In genomic region chr7:129828989-129829676, GRCh38 we compare ENCODE assay signal across 9 cellular contexts.
A peak's percentile ranks its signal among the peaks of the same experiment; 100 is the strongest.
DNase-seq lines count a peak whose midpoint lies in the region; ATAC-seq and TF ChIP-seq lines count a peak whose summit lies in the region.
"Had no signal": no experiment of that assay in that cellular context is flagged by ENCODE, and none has a peak within 500 bp of the region (broad histone marks: within the 10 kb centered on the region; RNA-seq: fewer than 3 reads in every experiment).

No MANE protein-coding gene starts in this region.

- H3K4me2 ChIP-seq in GM23248 (ENCODE audit: unreplicated experiment), result no peak overlapping the region

- H4K20me1 ChIP-seq in GM23248 (ENCODE audit: insufficient read depth), result no peaks in the 10 kb centered on the region

- H3K27me3 ChIP-seq in GM23248 (replicated peaks; ENCODE audit: insufficient read depth) (no peaks in the 10 kb centered on the region), psoas muscle (ENCODE audit: insufficient read depth in 3 of 3, low read length in 2 of 3) (no peaks in the 10 kb centered on the region)
- no peaks in the 10 kb centered on the region for H3K27me3 ChIP-seq in naive thymus-derived CD4-positive, alpha-beta T cell (ENCODE audit: control insufficient read depth in 2 of 2, insufficient read depth in 2 of 2, low read length in 2 of 2)
- H3K27me3 ChIP-seq: brain microvascular endothelial cell had no signal

- H3K9ac ChIP-seq in GM23248, result no peak overlapping the region

- no peaks in the 10 kb centered on the region for H3K9me3 ChIP-seq in GM23248 (ENCODE audit: low read depth)
- H3K9me3 ChIP-seq in naive thymus-derived CD4-positive, alpha-beta T cell (ENCODE audit: control insufficient read depth in 2 of 3, low read length in 3 of 3), result no peaks in the 10 kb centered on the region
- no peaks in the 10 kb centered on the region for H3K9me3 ChIP-seq in psoas muscle

- no peak overlapping the region for H3K4me3 Mint-ChIP-seq in activated T-helper 2 cell treated with anti-CD3 and anti-CD28 coated beads, Interferon-gamma antibody, Interleukin-2, Interleukin-4, amounts not matched to agents 10 μg/mL and 5 μg/mL and 100 μg/mL, durations not matched to agents 14 hours and 24 hours and 36 hours (ENCODE audit: low read depth)
- peak overlapping the region in 1 of 10 donors; percentile 53 for H3K4me3 Mint-ChIP-seq in naive thymus-derived CD4-positive, alpha-beta T cell

- no peak for TF ChIP-seq CTCF in psoas muscle (IDR thresholded peaks at IDR 0.05)

- peaks cover 14% of the 10 kb centered on the region for H3K4me1 Mint-ChIP-seq in activated T-helper 2 cell treated with anti-CD3 and anti-CD28 coated beads, Interferon-gamma antibody, Interleukin-2, Interleukin-4, amounts not matched to agents 10 μg/mL and 5 μg/mL and 100 μg/mL, durations not matched to agents 14 hours and 24 hours and 36 hours (ENCODE audit: low read depth)
- peaks cover 12 to 25% (median 19%) of the 10 kb centered on the region in 7 donors for H3K4me1 Mint-ChIP-seq in naive thymus-derived CD4-positive, alpha-beta T cell

- 86 to 88% methylated on average over 11 to 12 of the region's 12 CpGs for WGBS in GM23248 (ENCODE audit: low coverage in 1 of 2, low lambda C conversion rate in 2 of 2, missing lambda C conversion rate in 2 of 2), 2 experiments
- WGBS in psoas muscle, 3 donors, result 68 to 86% (median 73%) methylated on average over 12 of the region's 12 CpGs

- H3K4me3 ChIP-seq in GM23248 (no peak overlapping the region), psoas muscle (no peak overlapping the region)
- H3K4me3 ChIP-seq in naive thymus-derived CD4-positive, alpha-beta T cell (ENCODE audit: low read length), result no peak overlapping the region

- intact Hi-C loops in activated T-helper 2 cell treated with anti-CD3 and anti-CD28 coated beads, Interferon-gamma antibody, Interleukin-2, Interleukin-4, amounts not matched to agents 10 μg/mL and 5 μg/mL and 100 μg/mL, durations not matched to agents 14 hours and 24 hours and 36 hours (cut with micrococcal nuclease), result loop anchor here (1.0 to 5.0 kb wide), 3 partner anchors 167 to 486 kb away; partner anchors contain the start of gene NRF1
- intact Hi-C loops in naive thymus-derived CD4-positive, alpha-beta T cell (cut with micrococcal nuclease), result loop anchor here (10.0 kb wide), 4 partner anchors 104 to 1006 kb away; partner anchors contain the start of genes AHCYL2 (in 1 of the 2) and SMKR1 (in 1 of the 2)
- intact Hi-C loops in psoas muscle (cut with DNase I), result loop anchor here (5.0 to 10.0 kb wide), 7 partner anchors 87 to 484 kb away; partner anchors contain the start of genes NRF1 (in 1 of the 2) and UBE2H (in 1 of the 2)

- no peaks in the 10 kb centered on the region for H3K79me2 ChIP-seq in GM23248 (ENCODE audit: insufficient read depth)

- no peaks in the 10 kb centered on the region for H3K9me2 ChIP-seq in GM23248 (ENCODE audit: insufficient read depth)

- H3K27ac ChIP-seq in GM23248 (peak overlapping the region; percentile 83), psoas muscle (no peak overlapping the region)
- H3K27ac ChIP-seq in naive thymus-derived CD4-positive, alpha-beta T cell (ENCODE audit: low read depth, low read length), result no peak overlapping the region
- H3K27ac ChIP-seq: brain microvascular endothelial cell had no signal

- ATAC-seq in naive thymus-derived CD4-positive, alpha-beta T cell, result peak; percentile 1
- ATAC-seq in psoas muscle, result no peak
- ATAC-seq in HG02870 (IDR thresholded peaks at IDR 0.05; ENCODE audit: unreplicated experiment), result no peak
- no peak for ATAC-seq in GM21717 (IDR thresholded peaks at IDR 0.05; ENCODE audit: unreplicated experiment)

- H3K9me3 Mint-ChIP-seq in activated T-helper 2 cell treated with anti-CD3 and anti-CD28 coated beads, Interferon-gamma antibody, Interleukin-2, Interleukin-4, amounts not matched to agents 10 μg/mL and 5 μg/mL and 100 μg/mL, durations not matched to agents 14 hours and 24 hours and 36 hours, result no peaks in the 10 kb centered on the region
- no peaks in the 10 kb centered on the region for H3K9me3 Mint-ChIP-seq in naive thymus-derived CD4-positive, alpha-beta T cell

- no peaks in the 10 kb centered on the region for H3K36me3 Mint-ChIP-seq in activated T-helper 2 cell treated with anti-CD3 and anti-CD28 coated beads, Interferon-gamma antibody, Interleukin-2, Interleukin-4, amounts not matched to agents 10 μg/mL and 5 μg/mL and 100 μg/mL, durations not matched to agents 14 hours and 24 hours and 36 hours (ENCODE audit: low read depth)
- peaks cover 0 to 19% (median 3%) of the 10 kb centered on the region in 5 donors for H3K36me3 Mint-ChIP-seq in naive thymus-derived CD4-positive, alpha-beta T cell

- DNase-seq in GM23248, result peak; percentile 41
- DNase-seq in NCI-H128 (lab: John Stamatoyannopoulos, UW; ENCODE audit: unreplicated experiment), result peak; percentile 23
- DNase-seq in activated T-helper 2 cell treated with anti-CD3 and anti-CD28 coated beads, Interferon-gamma antibody, Interleukin-2, Interleukin-4, amounts not matched to agents 10 μg/mL and 5 μg/mL and 100 μg/mL, durations not matched to agents 14 hours and 24 hours and 36 hours (ENCODE audit: low spot score), result peak; percentile 22
- DNase-seq in naive thymus-derived CD4-positive, alpha-beta T cell, result no peak
- DNase-seq in activated gamma-delta T cell (lab: John Stamatoyannopoulos, UW), result no peak
- no peak for DNase-seq in psoas muscle

- no peaks in the 10 kb centered on the region for H3K27me3 Mint-ChIP-seq in activated T-helper 2 cell treated with anti-CD3 and anti-CD28 coated beads, Interferon-gamma antibody, Interleukin-2, Interleukin-4, amounts not matched to agents 10 μg/mL and 5 μg/mL and 100 μg/mL, durations not matched to agents 14 hours and 24 hours and 36 hours (ENCODE audit: low read depth)
- H3K27me3 Mint-ChIP-seq in naive thymus-derived CD4-positive, alpha-beta T cell, result no peaks in the 10 kb centered on the region

- peaks cover 24% of the 10 kb centered on the region for H3F3A ChIP-seq in GM23248 (ENCODE audit: insufficient read depth)

- 0 out of 2 replicates have a peak, but pooled peaks cover 2% of the 10 kb centered on the region for H3K36me3 ChIP-seq in GM23248 (ENCODE audit: low read depth)
- H3K36me3 ChIP-seq in naive thymus-derived CD4-positive, alpha-beta T cell (ENCODE audit: control insufficient read depth in 2 of 3, insufficient read depth in 3 of 3, low read length in 3 of 3), result no peaks in the 10 kb centered on the region
- peaks cover 3 to 20% of the 10 kb centered on the region in 2 donors for H3K36me3 ChIP-seq in psoas muscle (ENCODE audit: insufficient read depth in 1 of 2, low read depth in 1 of 2)

- H2AFZ ChIP-seq in GM23248, result no peak overlapping the region

- in situ Hi-C loops in GM23248 (cut with MboI), result loop anchor here (10.0 kb wide), 1 partner anchor 164 kb away; no protein-coding TSS in a partner anchor

- H3K4me1 ChIP-seq in GM23248 (ENCODE audit: insufficient read depth) (peaks cover 27% of the 10 kb centered on the region), psoas muscle (peaks cover 35% of the 10 kb centered on the region)
- no peaks in the 10 kb centered on the region for H3K4me1 ChIP-seq in naive thymus-derived CD4-positive, alpha-beta T cell (ENCODE audit: control insufficient read depth in 2 of 2, insufficient read depth in 2 of 2, low read length in 2 of 2)

- POLR2A ChIA-PET in naive thymus-derived CD4-positive, alpha-beta T cell (lab: Charles Lee), result interaction anchor here (1.0 kb wide), 1 partner anchor 122 kb away, joined by 3 read pairs; no protein-coding TSS in a partner anchor

- H3K27ac Mint-ChIP-seq in activated T-helper 2 cell treated with anti-CD3 and anti-CD28 coated beads, Interferon-gamma antibody, Interleukin-2, Interleukin-4, amounts not matched to agents 10 μg/mL and 5 μg/mL and 100 μg/mL, durations not matched to agents 14 hours and 24 hours and 36 hours, result no peak overlapping the region
- peak overlapping the region in 2 of 9 donors; percentile 38 to 65 for H3K27ac Mint-ChIP-seq in naive thymus-derived CD4-positive, alpha-beta T cell

- CTCF ChIA-PET in naive thymus-derived CD4-positive, alpha-beta T cell (lab: Charles Lee), result interaction anchor here (0.8 to 2.6 kb wide), 7 partner anchors 9 to 184 kb away, joined by 3 to 12 read pairs (median 7); no protein-coding TSS in a partner anchor

Comparison
In these comparisons a context has a peak if more than half of its experiments do, and no peak if none do; other contexts are left out.
1. DNase-seq: peak in GM23248 (single experiment), NCI-H128 (single experiment) and activated T-helper 2 cell treated with anti-CD3 and anti-CD28 coated beads, Interferon-gamma antibody, Interleukin-2, Interleukin-4, amounts not matched to agents 10 μg/mL and 5 μg/mL and 100 μg/mL, durations not matched to agents 14 hours and 24 hours and 36 hours (single experiment); none in naive thymus-derived CD4-positive, alpha-beta T cell (0 of 9), activated gamma-delta T cell (single experiment) and psoas muscle (0 of 2).